In the genomic region with DNA sequence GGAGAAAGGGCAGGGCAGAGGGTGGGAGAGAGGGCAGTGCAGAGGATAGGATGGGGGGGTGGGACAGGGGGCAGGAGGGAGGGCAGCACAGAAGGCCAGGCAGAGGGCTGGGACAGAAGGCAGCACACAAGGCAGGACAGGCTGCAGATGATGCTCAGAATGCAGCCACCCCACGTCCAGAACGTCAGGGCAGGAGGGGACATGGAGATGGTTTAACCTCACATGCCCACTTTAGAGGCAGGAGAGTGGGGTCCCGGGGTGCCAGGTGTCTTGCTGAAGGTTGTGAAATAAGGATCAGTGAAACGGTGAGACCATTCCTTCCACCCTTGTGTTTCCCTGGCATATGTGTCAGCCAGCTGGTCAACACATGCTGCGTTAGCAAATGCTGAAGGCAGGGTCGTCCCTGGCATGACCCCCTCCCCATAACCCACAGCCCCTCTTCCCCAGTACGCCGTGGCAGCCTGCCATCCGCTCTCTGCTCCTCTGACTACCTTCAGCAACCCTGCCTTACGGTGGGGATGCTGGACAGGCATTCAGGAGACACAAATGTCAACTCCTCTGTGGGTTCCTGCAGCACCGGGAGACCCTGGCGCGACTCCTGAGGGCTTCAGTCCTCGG, we compare ENCODE assay signal across 21 cellular contexts.
DNase-seq lines count a peak whose midpoint lies in the region; ATAC-seq, FAIRE-seq and TF ChIP-seq lines count a peak whose summit lies in the region.
"Had no signal": no experiment of that assay in that cellular context is flagged by ENCODE, and none has a peak within 500 bp of the region (broad histone marks: within the 10 kb centered on the region; RNA-seq: fewer than 3 reads in every experiment).

No MANE protein-coding gene starts in this region.

- no peaks in the 10 kb centered on the region for H3K4me1 ChIP-seq in heart left ventricle
- peaks cover 0 to 13% (median 6%) of the 10 kb centered on the region in 4 experiments; a peak in 6 of 7 replicates for H3K4me1 ChIP-seq in H1 (replicated peaks in 1 of 4; ENCODE audit: control insufficient read depth in 3 of 4, insufficient read depth in 4 of 4, low read length in 3 of 4)
- H3K4me1 ChIP-seq in upper lobe of right lung, result no peaks in the 10 kb centered on the region

- H2BK12ac ChIP-seq in H1 (ENCODE audit: low read depth, low read length), result no peak overlapping the region

- H3K9me3 ChIP-seq in heart left ventricle, result peaks cover 0 to 12% (median 0%) of the 10 kb centered on the region in 12 donors
- H3K9me3 ChIP-seq in H1 (ENCODE audit: insufficient read depth in 2 of 2, low read depth in 1 of 2, low read length in 1 of 2), result peaks cover 1 to 7% of the 10 kb centered on the region in 2 experiments; a peak in 3 of 4 replicates
- H3K9me3 ChIP-seq in upper lobe of right lung, result no peaks in the 10 kb centered on the region

- no peaks in the 10 kb centered on the region for H3K79me2 ChIP-seq in H1 (ENCODE audit: control insufficient read depth in 1 of 2, insufficient read depth in 2 of 2, low read length in 2 of 2)

- peaks cover 0 to 7% (median 0%) of the 10 kb centered on the region in 9 donors for H3K27me3 ChIP-seq in heart left ventricle
- no peaks in the 10 kb centered on the region for H3K27me3 ChIP-seq in H1 (replicated peaks in 1 of 4; ENCODE audit: control insufficient read depth in 3 of 4, extremely low read depth in 1 of 4, insufficient read depth in 3 of 4, low read length in 3 of 4)
- peaks cover 7% of the 10 kb centered on the region for H3K27me3 ChIP-seq in upper lobe of right lung

- 66 to 76% (median 69%) methylated on average over 14 of the region's 14 CpGs for whole genome bisulfite sequencing in heart left ventricle, 4 donors
- 91% methylated on average over 9 of the region's 14 CpGs; no CpG with 5 or more reads in 1 of the 2 experiments for WGBS in H1 (ENCODE audit: extremely low coverage in 1 of 2, insufficient coverage in 1 of 2, insufficient read length in 1 of 2, insufficient replicate concordance in 2 of 2, low coverage in 1 of 2, low lambda C conversion rate in 2 of 2, missing lambda C conversion rate in 1 of 2), 2 experiments

- TF ChIP-seq CTCF in heart left ventricle (IDR thresholded peaks at IDR 0.05) (no peak), H1 (IDR thresholded peaks at IDR 0.05; ENCODE audit: control extremely low read depth in 1 of 3, insufficient read depth in 1 of 3, low read depth in 1 of 3, low read length in 3 of 3) (no peak), upper lobe of right lung (IDR thresholded peaks at IDR 0.05) (no peak)

- no peak overlapping the region for H2BK5ac ChIP-seq in H1 (ENCODE audit: low read depth, low read length)

- H2AFZ ChIP-seq in H1 (ENCODE audit: low read length), result no peak overlapping the region

- no peak for TF ChIP-seq EP300 in H1 (IDR thresholded peaks at IDR 0.05; ENCODE audit: borderline replicate concordance in 1 of 2, low read depth in 2 of 2, low read length in 2 of 2)

- peak; percentile 51 for DNase-seq in cardiac septum (ENCODE audit: low spot score)
- no peak for DNase-seq in heart left ventricle
- DNase-seq in H1 (ENCODE audit: low read depth in 1 of 2, low spot score in 2 of 2), result no peak
- DNase-seq in mesenteric fat pad (ENCODE audit: low spot score), result peak; percentile 72
- peak; percentile 51 for DNase-seq in upper lobe of right lung
- no peak for DNase-seq in activated CD4-positive, alpha-beta T cell treated with anti-CD3 and anti-CD28 coated beads, Interleukin-2, amount 50 U/mL, for 1 hour
- DNase-seq: 8988T; AML-193; C1 segment of cervical spinal cord; CD4-positive, alpha-beta memory T cell; COR-L47; DMS153; DMS79 treated with DMSO at 0.1 percent for 48 hours; EL had no signal

- POLR2A ChIA-PET in H1 (lab: Charles Lee; ENCODE audit: partially characterized antibody), result no interaction called here

- no peaks in the 10 kb centered on the region for H3K79me1 ChIP-seq in H1 (ENCODE audit: low read depth, low read length)

- H3K56ac ChIP-seq in H1 (replicated peaks; ENCODE audit: insufficient read length, low read depth, low read length), result no peak overlapping the region

- intact Hi-C loops in cardiac septum (cut with DNase I) (no loop called here), heart left ventricle (cut with DNase I) (no loop called here), upper lobe of right lung (cut with DNase I) (no loop called here)

- H4K91ac ChIP-seq in H1 (replicated peaks; ENCODE audit: insufficient read length, low read length), result no peak overlapping the region

- peak overlapping the region; percentile 31 for H4K5ac ChIP-seq in H1 (ENCODE audit: insufficient read length, low read depth, low read length)

- no peak for TF ChIP-seq RAD21 in H1 (IDR thresholded peaks at IDR 0.05 in 1 of 2, conservative IDR thresholded peaks at IDR 0.05 in 1 of 2; ENCODE audit: low read depth in 2 of 2, low read length in 2 of 2)

- CTCF ChIA-PET in H1 (lab: Charles Lee; ENCODE audit: partially characterized antibody), result interaction anchor here (2.4 kb wide), 1 partner anchor 22 kb away, joined by 7 read pairs; no protein-coding TSS in a partner anchor

- H2BK120ac ChIP-seq in H1 (replicated peaks; ENCODE audit: low read depth, low read length), result no peak overlapping the region

- TF ChIP-seq POLR2A in heart left ventricle (IDR thresholded peaks at IDR 0.05) (no peak), H1 (IDR thresholded peaks at IDR 0.05; ENCODE audit: control extremely low read depth in 1 of 2, low read depth in 2 of 2, low read length in 2 of 2) (no peak), GM18505 (IDR thresholded peaks at IDR 0.05; ENCODE audit: borderline replicate concordance, extremely low read depth, insufficient read depth, insufficient read length) (no peak)

- H3K9ac ChIP-seq in H1 (replicated peaks in 1 of 4; ENCODE audit: extremely low read depth in 1 of 4, low read depth in 3 of 4, low read length in 3 of 4), result no peak overlapping the region

- H4K8ac ChIP-seq in H1 (ENCODE audit: extremely low read depth, insufficient read depth, low read length), result no peak overlapping the region

- H4K20me1 ChIP-seq in H1 (replicated peaks in 1 of 2; ENCODE audit: control insufficient read depth in 1 of 2, insufficient read depth in 2 of 2, low read length in 2 of 2), result no peaks in the 10 kb centered on the region

- no peak overlapping the region for H2BK20ac ChIP-seq in H1 (ENCODE audit: low read length)

- H3K4ac ChIP-seq in H1 (replicated peaks; ENCODE audit: insufficient read length, low read depth, low read length), result no peak overlapping the region

- H2BK15ac ChIP-seq in H1 (ENCODE audit: low read length), result no peak overlapping the region

- no peak overlapping the region for H2AK5ac ChIP-seq in H1 (ENCODE audit: low read depth, low read length)

- H3K36me3 ChIP-seq in heart left ventricle (no peaks in the 10 kb centered on the region), H1 (ENCODE audit: control insufficient read depth in 2 of 4, insufficient read depth in 4 of 4, low read length in 3 of 4) (no peaks in the 10 kb centered on the region), upper lobe of right lung (no peaks in the 10 kb centered on the region)

- FAIRE-seq in H1 (lab: Jason Lieb, UNC), result no peak
- FAIRE-seq: D721Med, G401.6, GM12891, GM19239 had no signal

- H3K4me3 ChIP-seq in heart left ventricle (no peak overlapping the region), H1 (ENCODE audit: extremely low read depth in 1 of 4, insufficient read depth in 2 of 4, low read depth in 3 of 4, low read length in 4 of 4) (no peak overlapping the region), upper lobe of right lung (no peak overlapping the region)

- no peak overlapping the region for H3K18ac ChIP-seq in H1 (ENCODE audit: extremely low read depth, low read length)

- ATAC-seq in heart left ventricle (no peak), upper lobe of right lung (no peak), GM18505 (IDR thresholded peaks at IDR 0.05; ENCODE audit: unreplicated experiment) (no peak), GM21381 (IDR thresholded peaks at IDR 0.05; ENCODE audit: unreplicated experiment) (no peak)
- ATAC-seq: HCT116 had no signal

- H3K4me2 ChIP-seq in H1 (ENCODE audit: insufficient read depth in 1 of 2, low read depth in 2 of 2, low read length in 2 of 2), result no peak overlapping the region

- H3K23ac ChIP-seq in H1 (ENCODE audit: insufficient read length), result no peak overlapping the region

- no peak overlapping the region for H3K27ac ChIP-seq in heart left ventricle
- H3K27ac ChIP-seq in H1 (ENCODE audit: low read depth, low read length), result no peak overlapping the region
- no peak overlapping the region for H3K27ac ChIP-seq in upper lobe of right lung

- H3K14ac ChIP-seq in H1 (ENCODE audit: insufficient read length), result no peak overlapping the region

- no peaks in the 10 kb centered on the region for H3K23me2 ChIP-seq in H1 (ENCODE audit: low read depth, low read length)

TF ChIP-seq in H1, 55 proteins besides CTCF, POLR2A, EP300 and RAD21:
- TF ChIP-seq SAP30 (IDR thresholded peaks at IDR 0.05; ENCODE audit: insufficient read depth, insufficient replicate concordance, low read length) (no peak), SP4 (IDR thresholded peaks at IDR 0.05; ENCODE audit: low read length) (no peak), TAF1 (IDR thresholded peaks at IDR 0.05; ENCODE audit: low read depth, low read length) (no peak), YY1 (IDR thresholded peaks at IDR 0.05; ENCODE audit: low read depth, low read length) (no peak), PHF8 (conservative IDR thresholded peaks at IDR 0.05; ENCODE audit: low read depth, low read length) (no peak), KDM5A (IDR thresholded peaks at IDR 0.05; ENCODE audit: low read length) (no peak), TEAD4 (IDR thresholded peaks at IDR 0.05; ENCODE audit: low read depth, low read length) (no peak), KDM4A (IDR thresholded peaks at IDR 0.05; ENCODE audit: low read depth, low read length, severe bottlenecking) (no peak), GTF2F1 (IDR thresholded peaks at IDR 0.05; ENCODE audit: borderline replicate concordance, low read depth, low read length) (no peak), RBBP5 (IDR thresholded peaks at IDR 0.05; ENCODE audit: borderline replicate concordance, low read depth, low read length) (no peak), ATF2 (IDR thresholded peaks at IDR 0.05; ENCODE audit: low read length) (no peak), RFX5 (IDR thresholded peaks at IDR 0.05; ENCODE audit: borderline replicate concordance, low read depth, low read length) (no peak), MAFK (IDR thresholded peaks at IDR 0.05; ENCODE audit: low read depth, low read length) (no peak), ASH2L (IDR thresholded peaks at IDR 0.05; ENCODE audit: low read length) (no peak)
TF ChIP-seq in H1: peak in this region for 0.

Comparison
In these comparisons a context has a peak if more than half of its experiments do, and no peak if none do; other contexts are left out.
1. DNase-seq: peak in cardiac septum (single experiment), mesenteric fat pad (single experiment) and upper lobe of right lung (single experiment); none in heart left ventricle (0 of 5), H1 (0 of 2) and activated CD4-positive, alpha-beta T cell treated with anti-CD3 and anti-CD28 coated beads, Interleukin-2, amount 50 U/mL, for 1 hour (single experiment).